Comparison of ENCODE assay signal across 16 cellular contexts in genomic region chr11:36030707-36031365, GRCh38.
DNase-seq lines count a peak whose midpoint lies in the region; ATAC-seq, FAIRE-seq and TF ChIP-seq lines count a peak whose summit lies in the region.
"Had no signal": no experiment of that assay in that cellular context is flagged by ENCODE, and none has a peak within 500 bp of the region (broad histone marks: within the 10 kb centered on the region; RNA-seq: fewer than 3 reads in every experiment).

No MANE protein-coding gene starts in this region.

- no peak for TF ChIP-seq RAD21 in HepG2 (CRISPR knock-in tag; IDR thresholded peaks at IDR 0.05)

- H3K4me1 Mint-ChIP-seq in CD8-positive, alpha-beta T cell (ENCODE audit: low read depth) = no peaks in the 10 kb centered on the region
- H3K4me1 Mint-ChIP-seq in activated T-helper 2 cell treated with anti-CD3 and anti-CD28 coated beads, Interferon-gamma antibody, Interleukin-2, Interleukin-4, amounts not matched to agents 10 μg/mL and 5 μg/mL and 100 μg/mL, durations not matched to agents 14 hours and 24 hours and 36 hours (ENCODE audit: low read depth) = no peaks in the 10 kb centered on the region

- H3K9me3 ChIP-seq in HepG2 (ENCODE audit: low read length) = no peaks in the 10 kb centered on the region
- H3K9me3 ChIP-seq in CD8-positive, alpha-beta T cell (ENCODE audit: low read length) = no peaks in the 10 kb centered on the region

- TF ChIP-seq CTCF in coronary artery (IDR thresholded peaks at IDR 0.05) (no peak), HepG2 (CRISPR knock-in tag; IDR thresholded peaks at IDR 0.05) (no peak)
- no peak for TF ChIP-seq CTCF in CD8-positive, alpha-beta T cell (IDR thresholded peaks at IDR 0.05)

- no peak overlapping the region for H3K4me3 Mint-ChIP-seq in CD8-positive, alpha-beta T cell
- no peak overlapping the region for H3K4me3 Mint-ChIP-seq in activated T-helper 2 cell treated with anti-CD3 and anti-CD28 coated beads, Interferon-gamma antibody, Interleukin-2, Interleukin-4, amounts not matched to agents 10 μg/mL and 5 μg/mL and 100 μg/mL, durations not matched to agents 14 hours and 24 hours and 36 hours (ENCODE audit: low read depth)
- H3K4me3 Mint-ChIP-seq: activated T-helper 1 cell treated with anti-CD3 and anti-CD28 coated beads, Interleukin-12 subunit alpha, Interleukin-12 subunit beta, Interleukin-2, Interleukin-4 antibody, amounts not matched to agents 30 ng/mL and 10 ng/mL and 1 ng/mL, durations not matched to agents 14 hours and 24 hours and 36 hours; CD4-positive, alpha-beta T cell had no signal

- no peaks in the 10 kb centered on the region for H3K36me3 Mint-ChIP-seq in CD8-positive, alpha-beta T cell
- no peaks in the 10 kb centered on the region for H3K36me3 Mint-ChIP-seq in activated T-helper 2 cell treated with anti-CD3 and anti-CD28 coated beads, Interferon-gamma antibody, Interleukin-2, Interleukin-4, amounts not matched to agents 10 μg/mL and 5 μg/mL and 100 μg/mL, durations not matched to agents 14 hours and 24 hours and 36 hours (ENCODE audit: low read depth)

- DNase-seq in AG20443 (ENCODE audit: low spot score) = peak; percentile 52
- peak; percentile 85 for DNase-seq in LHCN-M2 (ENCODE audit: low read depth)
- no peak for DNase-seq in coronary artery (ENCODE audit: low spot score)
- peak; percentile 18 for DNase-seq in middle frontal gyrus (ENCODE audit: extremely low spot score, low spot score)
- DNase-seq in HepG2 (ENCODE audit: low spot score) = no peak
- DNase-seq in CD8-positive, alpha-beta T cell = no peak
- no peak for DNase-seq in activated T-helper 2 cell treated with anti-CD3 and anti-CD28 coated beads, Interferon-gamma antibody, Interleukin-2, Interleukin-4, amounts not matched to agents 10 μg/mL and 5 μg/mL and 100 μg/mL, durations not matched to agents 14 hours and 24 hours and 36 hours (ENCODE audit: low spot score)
- DNase-seq: CD4-positive, alpha-beta T cell; erythroblast; Kasumi-1; NCI-H510A had no signal

- 0% methylated on average over 2 of the region's 2 CpGs for WGBS in HepG2 (ENCODE audit: low lambda C conversion rate)

- H3K27ac ChIP-seq in coronary artery (peak overlapping the region; percentile 26 to 61), HepG2 (ENCODE audit: extremely low read length, insufficient read depth, low read length) (no peak overlapping the region)
- H3K27ac ChIP-seq in CD8-positive, alpha-beta T cell (ENCODE audit: low read depth, low read length) = no peak overlapping the region
- H3K27ac ChIP-seq: cardiac muscle cell had no signal

- CTCF ChIA-PET in HepG2 (lab: Yijun Ruan, JAX; ENCODE audit: low intra/inter-chr PET ratio, low total read pairs) = no interaction called here
- CTCF ChIA-PET in CD8-positive, alpha-beta T cell (lab: Charles Lee) = no interaction called here

- no peaks in the 10 kb centered on the region for H3K36me3 ChIP-seq in HepG2 (replicated peaks in 1 of 2; ENCODE audit: control insufficient read depth in 1 of 2, insufficient read depth in 2 of 2, low read length in 2 of 2)
- no peaks in the 10 kb centered on the region for H3K36me3 ChIP-seq in CD8-positive, alpha-beta T cell (ENCODE audit: insufficient read depth, low read length)
- H3K36me3 ChIP-seq: cardiac muscle cell had no signal

- no peaks in the 10 kb centered on the region for H4K20me1 ChIP-seq in HepG2 (ENCODE audit: insufficient read depth, low read length)

- POLR2A ChIA-PET in HepG2 (lab: Yijun Ruan, JAX) = no interaction called here
- POLR2A ChIA-PET in CD8-positive, alpha-beta T cell (lab: Charles Lee) = no interaction called here

- TF ChIP-seq POLR2A in HepG2 (IDR thresholded peaks at IDR 0.05; ENCODE audit: insufficient read depth in 1 of 2, low read depth in 2 of 2, low read length in 2 of 2) = no peak

- H2AFZ ChIP-seq in HepG2 (ENCODE audit: low read length) = no peak overlapping the region

- peaks cover 0 to 5% of the 10 kb centered on the region in 2 experiments; a peak in 1 of 5 replicates for H3K27me3 ChIP-seq in HepG2 (ENCODE audit: control insufficient read depth in 1 of 2, insufficient read depth in 2 of 2, low read length in 2 of 2)
- no peaks in the 10 kb centered on the region for H3K27me3 ChIP-seq in CD8-positive, alpha-beta T cell (ENCODE audit: insufficient read depth, low read length)
- H3K27me3 ChIP-seq: cardiac muscle cell had no signal

- H3K79me2 ChIP-seq in HepG2 (ENCODE audit: insufficient read depth, low read length) = no peaks in the 10 kb centered on the region

- peaks cover 2% of the 10 kb centered on the region for H3K27me3 Mint-ChIP-seq in CD8-positive, alpha-beta T cell (ENCODE audit: low read depth)
- peaks cover 5% of the 10 kb centered on the region for H3K27me3 Mint-ChIP-seq in activated T-helper 2 cell treated with anti-CD3 and anti-CD28 coated beads, Interferon-gamma antibody, Interleukin-2, Interleukin-4, amounts not matched to agents 10 μg/mL and 5 μg/mL and 100 μg/mL, durations not matched to agents 14 hours and 24 hours and 36 hours (ENCODE audit: low read depth)

- no peak overlapping the region for H3K27ac Mint-ChIP-seq in CD8-positive, alpha-beta T cell
- H3K27ac Mint-ChIP-seq in activated T-helper 2 cell treated with anti-CD3 and anti-CD28 coated beads, Interferon-gamma antibody, Interleukin-2, Interleukin-4, amounts not matched to agents 10 μg/mL and 5 μg/mL and 100 μg/mL, durations not matched to agents 14 hours and 24 hours and 36 hours = no peak overlapping the region
- H3K27ac Mint-ChIP-seq: activated T-helper 1 cell treated with anti-CD3 and anti-CD28 coated beads, Interleukin-12 subunit alpha, Interleukin-12 subunit beta, Interleukin-2, Interleukin-4 antibody, amounts not matched to agents 30 ng/mL and 10 ng/mL and 1 ng/mL, durations not matched to agents 14 hours and 24 hours and 36 hours; CD4-positive, alpha-beta T cell had no signal

- H3K9ac ChIP-seq in HepG2 (ENCODE audit: insufficient read depth, low read depth, low read length) = no peak overlapping the region

- no TSS peak for BruUV-seq in HepG2 (replicated peaks; lab: Mats Ljungman, UMichigan)

- intact Hi-C loops in HepG2 (cut with micrococcal nuclease; ENCODE audit: unreplicated experiment) = no loop called here
- intact Hi-C loops in CD8-positive, alpha-beta T cell (cut with DNase I, micrococcal nuclease) = no loop called here
- intact Hi-C loops in activated T-helper 2 cell treated with anti-CD3 and anti-CD28 coated beads, Interferon-gamma antibody, Interleukin-2, Interleukin-4, amounts not matched to agents 10 μg/mL and 5 μg/mL and 100 μg/mL, durations not matched to agents 14 hours and 24 hours and 36 hours (cut with micrococcal nuclease) = no loop called here

- H3K4me2 ChIP-seq in HepG2 (ENCODE audit: low read depth, low read length) = no peak overlapping the region

- FAIRE-seq in HepG2 (lab: Jason Lieb, UNC) = no peak
- FAIRE-seq: islet of Langerhans had no signal

- in situ Hi-C loops in HepG2 (cut with HindIII; ENCODE audit: extremely low pct_ligation_motif_present, low pct_unique_long_range_greater_than_20kb) = no loop called here

- H3K4me1 ChIP-seq in HepG2 (ENCODE audit: insufficient read depth, low read length) = no peaks in the 10 kb centered on the region
- no peaks in the 10 kb centered on the region for H3K4me1 ChIP-seq in CD8-positive, alpha-beta T cell (ENCODE audit: insufficient read depth, low read length)

- ATAC-seq in GM21526 (IDR thresholded peaks at IDR 0.05; ENCODE audit: low FRiP score, unreplicated experiment) (no peak), HepG2 (no peak)
- no peak for ATAC-seq in CD8-positive, alpha-beta T cell
- ATAC-seq: HCT116 had no signal

- TF ChIP-seq EP300 in HepG2 (IDR thresholded peaks at IDR 0.05; ENCODE audit: low read depth in 2 of 2, low read length in 2 of 2) (no peak), HepG2 (CRISPR knock-in tag; IDR thresholded peaks at IDR 0.05; ENCODE audit: borderline replicate concordance) (no peak)

- H3K9me3 Mint-ChIP-seq in CD8-positive, alpha-beta T cell = no peaks in the 10 kb centered on the region
- no peaks in the 10 kb centered on the region for H3K9me3 Mint-ChIP-seq in activated T-helper 2 cell treated with anti-CD3 and anti-CD28 coated beads, Interferon-gamma antibody, Interleukin-2, Interleukin-4, amounts not matched to agents 10 μg/mL and 5 μg/mL and 100 μg/mL, durations not matched to agents 14 hours and 24 hours and 36 hours
- H3K9me3 Mint-ChIP-seq: activated T-helper 1 cell treated with anti-CD3 and anti-CD28 coated beads, Interleukin-12 subunit alpha, Interleukin-12 subunit beta, Interleukin-2, Interleukin-4 antibody, amounts not matched to agents 30 ng/mL and 10 ng/mL and 1 ng/mL, durations not matched to agents 14 hours and 24 hours and 36 hours; CD4-positive, alpha-beta T cell had no signal

- H3K4me3 ChIP-seq in coronary artery (peak overlapping the region; percentile 11), HepG2 (replicated peaks in 1 of 3; ENCODE audit: insufficient read depth in 1 of 3, low read depth in 2 of 3, low read length in 3 of 3) (no peak overlapping the region)
- no peak overlapping the region for H3K4me3 ChIP-seq in CD8-positive, alpha-beta T cell (ENCODE audit: low read depth, low read length)
- H3K4me3 ChIP-seq: cardiac muscle cell had no signal

Comparison
In these comparisons a context has a peak if more than half of its experiments do, and no peak if none do; other contexts are left out.
1. DNase-seq: peak in AG20443 (single experiment), LHCN-M2 (single experiment) and middle frontal gyrus (single experiment); none in coronary artery (single experiment), HepG2 (single experiment), CD8-positive, alpha-beta T cell (0 of 7) and activated T-helper 2 cell treated with anti-CD3 and anti-CD28 coated beads, Interferon-gamma antibody, Interleukin-2, Interleukin-4, amounts not matched to agents 10 μg/mL and 5 μg/mL and 100 μg/mL, durations not matched to agents 14 hours and 24 hours and 36 hours (single experiment).
2. H3K27ac ChIP-seq: peak in coronary artery (2 of 2); none in HepG2 (single experiment) and CD8-positive, alpha-beta T cell (single experiment).